In the genomic region with DNA sequence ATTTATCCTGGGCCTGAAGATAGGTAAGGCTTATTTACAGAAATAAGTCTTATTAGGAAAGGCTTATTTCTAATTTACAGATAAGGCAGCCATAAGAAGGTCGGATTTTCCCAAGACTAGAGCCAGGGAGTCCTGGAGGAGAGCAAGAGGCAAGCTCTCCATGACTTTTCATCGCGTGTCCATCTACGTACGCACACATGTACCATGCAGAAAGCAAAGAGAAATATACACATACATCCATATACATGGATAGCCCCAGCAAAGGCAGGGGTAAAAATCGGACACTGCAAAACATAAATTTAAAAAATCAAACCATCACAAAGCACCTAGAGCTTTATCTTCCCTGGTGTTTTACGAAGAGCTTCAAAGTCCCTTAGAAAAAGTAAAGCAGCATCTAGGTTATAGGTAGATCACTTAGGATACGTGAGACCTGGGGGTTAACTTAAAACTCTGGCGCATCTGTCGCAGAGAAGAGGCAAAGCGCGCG, we compare ENCODE assay signal across 1 cellular context.
TF ChIP-seq lines count a peak whose summit lies in the region.

No MANE protein-coding gene starts in this region.

TF ChIP-seq in H1, 55 proteins besides CTCF, POLR2A, EP300 and RAD21 (continued from another document):
- TF ChIP-seq SIN3A (conservative IDR thresholded peaks at IDR 0.05 in 1 of 2, IDR thresholded peaks at IDR 0.05 in 1 of 2; ENCODE audit: low read depth in 1 of 2, low read length in 2 of 2) (no peak), TBP (IDR thresholded peaks at IDR 0.05; ENCODE audit: low read depth, low read length) (no peak), EZH2 (IDR thresholded peaks at IDR 0.05; ENCODE audit: low read depth, low read length, severe bottlenecking) (no peak), ATF3 (IDR thresholded peaks at IDR 0.05; ENCODE audit: insufficient read depth, low read depth, low read length) (no peak), TAF1 (IDR thresholded peaks at IDR 0.05; ENCODE audit: low read depth, low read length) (no peak), SIRT6 (IDR thresholded peaks at IDR 0.05; ENCODE audit: low read length) (no peak)
